16 cellular contexts compared by ENCODE assay signal in genomic region chr1:201260236-201260591, GRCh38. TPM values are rescaled to one million over a fixed set of nuclear protein-coding genes. Genes with fewer than 3 reads are reported as not detected.
DNase-seq lines count a peak whose midpoint lies in the region; TF ChIP-seq lines count a peak whose summit lies in the region.
"Had no signal": no experiment of that assay in that cellular context is flagged by ENCODE, and none has a peak within 500 bp of the region (broad histone marks: within the 10 kb centered on the region; RNA-seq: fewer than 3 reads in every experiment).

No MANE protein-coding gene starts in this region.

- no peaks in the 10 kb centered on the region for H3K9me3 ChIP-seq in duodenal mucosa (ENCODE audit: control insufficient read depth in 1 of 2, low read length in 2 of 2)
- H3K9me3 ChIP-seq in iPS-18c (ENCODE audit: control insufficient read depth, insufficient read depth, low read length), result peaks cover 2% of the 10 kb centered on the region
- H3K9me3 ChIP-seq in smooth muscle cell (replicated peaks; ENCODE audit: low read depth), result no peaks in the 10 kb centered on the region
- no peaks in the 10 kb centered on the region for H3K9me3 ChIP-seq in stomach

- H3K27ac ChIP-seq in duodenal mucosa (ENCODE audit: low read depth, low read length) (no peak overlapping the region), smooth muscle cell (ENCODE audit: low read depth) (peak overlapping the region; percentile 19), stomach (no peak overlapping the region)
- H3K27ac ChIP-seq: brain microvascular endothelial cell, SK-N-MC had no signal

- no peaks in the 10 kb centered on the region for H4K20me1 ChIP-seq in smooth muscle cell (ENCODE audit: low read depth)

- H3F3A ChIP-seq in smooth muscle cell (ENCODE audit: low read depth), result peaks cover 4% of the 10 kb centered on the region

- TF ChIP-seq EP300 in stomach (IDR thresholded peaks at IDR 0.05), result no peak

- H3K4me3 ChIP-seq in duodenal mucosa (ENCODE audit: low read depth in 1 of 2, low read length in 2 of 2) (peak overlapping the region; percentile 40 to 47), iPS-18c (ENCODE audit: insufficient read depth, low read depth, low read length) (peak overlapping the region; percentile 53; the same call in 1 of the 2 replicates), smooth muscle cell (no peak overlapping the region), stomach (peak overlapping the region in 2 of 4 donors; percentile 21 to 25)
- H3K4me3 ChIP-seq: SK-N-MC had no signal

- H3K4me2 ChIP-seq in smooth muscle cell, result peak overlapping the region; percentile 78

- H3K27me3 ChIP-seq in duodenal mucosa (ENCODE audit: control insufficient read depth in 1 of 2, insufficient read depth in 2 of 2, low read length in 2 of 2) (peaks cover 15 to 16% of the 10 kb centered on the region in 2 donors), smooth muscle cell (ENCODE audit: low read depth) (no peaks in the 10 kb centered on the region), stomach (peaks cover 8 to 55% (median 14%) of the 10 kb centered on the region in 3 donors)
- H3K27me3 ChIP-seq: brain microvascular endothelial cell had no signal

- WGBS in smooth muscle cell (ENCODE audit: low lambda C conversion rate), result 61% methylated on average over 11 of the region's 11 CpGs
- WGBS in stomach, 5 donors, result 11 to 32% (median 13%) methylated on average over 10 to 11 of the region's 11 CpGs

- H3K9ac ChIP-seq in duodenal mucosa (ENCODE audit: low read depth in 1 of 2, low read length in 2 of 2), result peak overlapping the region in 1 of 2 donors; percentile 12
- no peak overlapping the region for H3K9ac ChIP-seq in smooth muscle cell (ENCODE audit: low read depth)

- peaks cover 10% of the 10 kb centered on the region in 2 donors for H3K4me1 ChIP-seq in duodenal mucosa (ENCODE audit: control insufficient read depth in 1 of 2, insufficient read depth in 2 of 2, low read length in 2 of 2)
- H3K4me1 ChIP-seq in smooth muscle cell (ENCODE audit: low read depth), result peaks cover 10% of the 10 kb centered on the region
- H3K4me1 ChIP-seq in stomach, result peaks cover 10 to 13% (median 10%) of the 10 kb centered on the region in 4 donors

- no peak overlapping the region for H2AFZ ChIP-seq in smooth muscle cell (ENCODE audit: low read depth)

- intact Hi-C loops in stomach (cut with DNase I; ENCODE audit: low total_unique reads), result no loop called here

- DNase-seq in NCI-H146 (lab: John Stamatoyannopoulos, UW) (peak; percentile 81), smooth muscle cell (lab: John Stamatoyannopoulos, UW; ENCODE audit: unreplicated experiment) (no peak), stomach (no peak), ureter (ENCODE audit: low spot score) (no peak), AML-193 (lab: John Stamatoyannopoulos, UW) (no peak)
- DNase-seq: activated CD4-positive, alpha-beta T cell treated with anti-CD3 and anti-CD28 coated beads for 36 hours; Calu3; GOT3; NCI-H524 had no signal

- no peaks in the 10 kb centered on the region for H3K79me2 ChIP-seq in smooth muscle cell (ENCODE audit: low read depth)

- TF ChIP-seq POLR2A in stomach (IDR thresholded peaks at IDR 0.05), result no peak

- H3K36me3 ChIP-seq in duodenal mucosa (ENCODE audit: control insufficient read depth in 1 of 2, insufficient read depth in 2 of 2, low read length in 2 of 2) (no peaks in the 10 kb centered on the region), smooth muscle cell (ENCODE audit: low read depth) (no peaks in the 10 kb centered on the region), stomach (no peaks in the 10 kb centered on the region)
- H3K36me3 ChIP-seq: brain microvascular endothelial cell had no signal

- TF ChIP-seq CTCF in smooth muscle cell (IDR thresholded peaks at IDR 0.05; ENCODE audit: borderline replicate concordance, insufficient read depth, poor library complexity, severe bottlenecking) (no peak), stomach (IDR thresholded peaks at IDR 0.05) (no peak)

RNA-seq across cellular contexts. Expression of gene PKP1, which starts 23.1 kb away (rescaled TPM):
- 43.6 and 52.5 TPM in 2 replicates for total RNA-seq in smooth muscle cell
- polyA plus RNA-seq in smooth muscle cell, result 26.9 and 30.3 TPM in 2 replicates
- total RNA-seq in stomach, result 1 to 10 TPM in 1 of 5 donors, under 1 TPM in 3, not detected in 1; under 0.01 to 3.5 (median 0.40) TPM
- 10 to 100 TPM in 1 of 3 donors, under 1 TPM in 1, not detected in 1; 0.12 to 42.2 TPM for polyA plus RNA-seq in stomach
- total RNA-seq in ureter, result 58.1 TPM
- total RNA-seq: activated CD4-positive, alpha-beta T cell treated with anti-CD3 and anti-CD28 coated beads for 36 hours; activated T-helper 17 cell treated with anti-CD3 and anti-CD28 coated beads, Interleukin-2, amount 50 U/mL, for 72 hours; HT1080; liver had no signal
